ENCODE assay signal across 24 cellular contexts in the genomic region with DNA sequence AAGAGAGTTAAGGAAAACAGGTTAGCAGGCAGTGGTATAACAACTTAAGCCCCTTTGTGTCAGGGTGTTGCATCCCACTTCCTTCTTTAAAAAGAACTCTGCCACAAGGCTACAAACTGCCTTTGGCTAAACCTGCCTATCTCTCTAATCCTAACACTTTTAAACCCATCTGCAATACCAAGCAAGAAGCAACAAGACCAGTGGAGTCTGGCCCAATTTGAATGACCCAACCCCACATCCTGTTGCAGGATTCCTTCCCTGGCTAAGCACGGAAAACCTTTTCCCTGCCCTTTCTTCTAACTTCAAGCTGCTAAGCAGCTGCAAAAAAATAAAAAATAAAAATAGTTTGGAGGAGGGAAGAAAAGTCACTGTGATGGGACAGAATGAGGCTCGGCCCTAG. TPM values are rescaled to one million over a fixed set of nuclear protein-coding genes. Genes with fewer than 3 reads are reported as not detected.
DNase-seq lines count a peak whose midpoint lies in the region; ATAC-seq and TF ChIP-seq lines count a peak whose summit lies in the region.
"Had no signal": no experiment of that assay in that cellular context is flagged by ENCODE, and none has a peak within 500 bp of the region (broad histone marks: within the 10 kb centered on the region; RNA-seq: fewer than 3 reads in every experiment).

No MANE protein-coding gene starts in this region.

- H3K4me3 ChIP-seq in Jurkat, Clone E6-1 (ENCODE audit: low read length): no peak overlapping the region
- H3K4me3 ChIP-seq in neural progenitor cell (no peak overlapping the region), dorsolateral prefrontal cortex (no peak overlapping the region)
- H3K4me3 ChIP-seq: BLaER1, transverse colon had no signal

- ATAC-seq in WTC11 (peak; percentile 34; the same call in 1 of the 2 replicates), esophagus mucosa (peak; percentile 80)
- ATAC-seq: activated CD8-positive, alpha-beta memory T cell treated with anti-CD3 and anti-CD28 coated beads, Interleukin-2, amount 10 ng/mL, durations not matched to agents 7 days and 5 days; activated T-cell treated with anti-CD3 and anti-CD28 coated beads, Interleukin-2, amount 50 U/mL, for 72 hours; naive thymus-derived CD8-positive, alpha-beta T cell; Panc1; stimulated activated effector memory CD8-positive, alpha-beta T cell treated with anti-CD3 and anti-CD28 coated beads, Interleukin-12 subunit alpha, Interleukin-12 subunit beta, amount 100 ng/mL, for 72 hours had no signal

- H3F3A ChIP-seq in neural progenitor cell (ENCODE audit: low read depth): no peaks in the 10 kb centered on the region

- POLR2A ChIA-PET in WTC11 (lab: Charles Lee): no interaction called here

- H3K9ac ChIP-seq in neural progenitor cell: no peak overlapping the region
- H3K9ac ChIP-seq: BLaER1 had no signal

- H3K27ac Mint-ChIP-seq in WTC11 (no peak overlapping the region), neural progenitor cell (no peak overlapping the region)
- no peak overlapping the region for H3K27ac Mint-ChIP-seq in activated CD4-positive, alpha-beta T cell treated with anti-CD3 and anti-CD28 coated beads, Interleukin-2, amount 10 ng/mL, durations not matched to agents 24 days and 14 days
- H3K27ac Mint-ChIP-seq: activated CD8-positive, alpha-beta memory T cell treated with anti-CD3 and anti-CD28 coated beads, Interleukin-2, amount 10 ng/mL, durations not matched to agents 7 days and 5 days; activated T-cell treated with anti-CD3 and anti-CD28 coated beads, Interleukin-2, amount 50 U/mL, for 72 hours; stimulated activated effector memory CD8-positive, alpha-beta T cell treated with anti-CD3 and anti-CD28 coated beads, Interleukin-12 subunit alpha, Interleukin-12 subunit beta, amount 100 ng/mL, for 72 hours had no signal

- peaks cover 27% of the 10 kb centered on the region for H4K20me1 ChIP-seq in neural progenitor cell (ENCODE audit: low read depth)

- H3K9me3 Mint-ChIP-seq in WTC11 (no peaks in the 10 kb centered on the region), neural progenitor cell (no peaks in the 10 kb centered on the region)
- H3K9me3 Mint-ChIP-seq in activated CD4-positive, alpha-beta T cell treated with anti-CD3 and anti-CD28 coated beads, Interleukin-2, amount 10 ng/mL, durations not matched to agents 24 days and 14 days: no peaks in the 10 kb centered on the region
- H3K9me3 Mint-ChIP-seq: activated T-cell treated with anti-CD3 and anti-CD28 coated beads, Interleukin-2, amount 50 U/mL, for 72 hours; naive thymus-derived CD8-positive, alpha-beta T cell; stimulated activated effector memory CD8-positive, alpha-beta T cell treated with anti-CD3 and anti-CD28 coated beads, Interleukin-12 subunit alpha, Interleukin-12 subunit beta, amount 100 ng/mL, for 72 hours had no signal

- CTCF ChIA-PET in WTC11 (lab: Charles Lee): interaction anchor here (0.9 to 2.6 kb wide), 2 partner anchors 38 to 514 kb away, joined by 3 to 9 read pairs; no protein-coding TSS in a partner anchor

- H3K9me3 ChIP-seq in neural progenitor cell (ENCODE audit: low read depth): no peaks in the 10 kb centered on the region
- H3K9me3 ChIP-seq: BLaER1, transverse colon had no signal

- no peak for TF ChIP-seq CTCF in WTC11 (IDR thresholded peaks at IDR 0.05)
- no peak for TF ChIP-seq CTCF in neural progenitor cell (IDR thresholded peaks at IDR 0.05)
- TF ChIP-seq CTCF in dorsolateral prefrontal cortex (IDR thresholded peaks at IDR 0.05 in 54 of 56, conservative IDR thresholded peaks at IDR 0.05 in 2 of 56; ENCODE audit: low read depth in 1 of 56, partially characterized antibody in 56 of 56): no peak

- H3K4me2 ChIP-seq in neural progenitor cell: peak overlapping the region; percentile 15
- H3K4me2 ChIP-seq: BLaER1 had no signal

- H3K4me3 Mint-ChIP-seq in WTC11: no peak overlapping the region
- no peak overlapping the region for H3K4me3 Mint-ChIP-seq in neural progenitor cell
- H3K4me3 Mint-ChIP-seq in activated CD4-positive, alpha-beta T cell treated with anti-CD3 and anti-CD28 coated beads, Interleukin-2, amount 10 ng/mL, durations not matched to agents 24 days and 14 days: no peak overlapping the region
- H3K4me3 Mint-ChIP-seq: activated CD8-positive, alpha-beta memory T cell treated with anti-CD3 and anti-CD28 coated beads, Interleukin-2, amount 10 ng/mL, durations not matched to agents 7 days and 5 days; activated T-cell treated with anti-CD3 and anti-CD28 coated beads, Interleukin-2, amount 50 U/mL, for 72 hours; naive thymus-derived CD8-positive, alpha-beta T cell; stimulated activated effector memory CD8-positive, alpha-beta T cell treated with anti-CD3 and anti-CD28 coated beads, Interleukin-12 subunit alpha, Interleukin-12 subunit beta, amount 100 ng/mL, for 72 hours had no signal

- DNase-seq in Jurkat, Clone E6-1 (ENCODE audit: low read depth, low spot score): peak; percentile 7
- DNase-seq in WTC11 (ENCODE audit: low spot score) (no peak), neural progenitor cell (ENCODE audit: low spot score) (no peak), activated T-cell treated with anti-CD3 and anti-CD28 coated beads for 4 hours (no peak), dorsolateral prefrontal cortex (no peak)
- no peak for DNase-seq in activated CD4-positive, alpha-beta T cell treated with anti-CD3 and anti-CD28 coated beads, Interleukin-2, amount 10 ng/mL, durations not matched to agents 24 days and 14 days
- DNase-seq: activated CD8-positive, alpha-beta memory T cell treated with anti-CD3 and anti-CD28 coated beads, Interleukin-2, amount 10 ng/mL, durations not matched to agents 7 days and 5 days; activated T-cell treated with anti-CD3 and anti-CD28 coated beads, Interleukin-2, amount 50 U/mL, for 72 hours; H7; head of caudate nucleus; Karpas-422; kidney; midbrain; naive thymus-derived CD8-positive, alpha-beta T cell; NCI-H1417 treated with DMSO at 0.1 percent for 48 hours; NCI-H2029 treated with DMSO at 0.1 percent for 48 hours; NCI-H526; stimulated activated CD4-positive, alpha-beta T cell treated with anti-CD3 and anti-CD28 coated beads, Interleukin-15, amount 100 ng/mL, for 24 hours; transverse colon had no signal

- H2AFZ ChIP-seq in neural progenitor cell (replicated peaks): no peak overlapping the region

- no peaks in the 10 kb centered on the region for H3K36me3 ChIP-seq in neural progenitor cell

- peaks cover 37% of the 10 kb centered on the region for H3K4me1 ChIP-seq in neural progenitor cell

- intact Hi-C loops in dorsolateral prefrontal cortex (cut with DNase I): no loop called here
- intact Hi-C loops in activated CD4-positive, alpha-beta T cell treated with anti-CD3 and anti-CD28 coated beads, Interleukin-2, amount 10 ng/mL, durations not matched to agents 24 days and 14 days (cut with micrococcal nuclease): no loop called here

- H3K79me2 ChIP-seq in neural progenitor cell (ENCODE audit: low read depth): peaks cover 19% of the 10 kb centered on the region

- H3K4me1 Mint-ChIP-seq in WTC11: peaks cover 31% of the 10 kb centered on the region
- peaks cover 5% of the 10 kb centered on the region for H3K4me1 Mint-ChIP-seq in neural progenitor cell
- no peaks in the 10 kb centered on the region for H3K4me1 Mint-ChIP-seq in activated CD4-positive, alpha-beta T cell treated with anti-CD3 and anti-CD28 coated beads, Interleukin-2, amount 10 ng/mL, durations not matched to agents 24 days and 14 days
- H3K4me1 Mint-ChIP-seq: activated CD8-positive, alpha-beta memory T cell treated with anti-CD3 and anti-CD28 coated beads, Interleukin-2, amount 10 ng/mL, durations not matched to agents 7 days and 5 days had no signal

- H3K27me3 ChIP-seq in neural progenitor cell (no peaks in the 10 kb centered on the region), dorsolateral prefrontal cortex (no peaks in the 10 kb centered on the region)
- H3K27me3 ChIP-seq: BLaER1, transverse colon had no signal

- H3K36me3 Mint-ChIP-seq in WTC11 (no peaks in the 10 kb centered on the region), neural progenitor cell (peaks cover 2% of the 10 kb centered on the region)
- no peaks in the 10 kb centered on the region for H3K36me3 Mint-ChIP-seq in activated CD4-positive, alpha-beta T cell treated with anti-CD3 and anti-CD28 coated beads, Interleukin-2, amount 10 ng/mL, durations not matched to agents 24 days and 14 days (ENCODE audit: low read depth)
- H3K36me3 Mint-ChIP-seq: activated CD8-positive, alpha-beta memory T cell treated with anti-CD3 and anti-CD28 coated beads, Interleukin-2, amount 10 ng/mL, durations not matched to agents 7 days and 5 days; stimulated activated effector memory CD8-positive, alpha-beta T cell treated with anti-CD3 and anti-CD28 coated beads, Interleukin-12 subunit alpha, Interleukin-12 subunit beta, amount 100 ng/mL, for 72 hours had no signal

- H3K27me3 Mint-ChIP-seq in WTC11 (ENCODE audit: low read depth): no peaks in the 10 kb centered on the region
- H3K27me3 Mint-ChIP-seq in neural progenitor cell (ENCODE audit: insufficient read depth, low read depth): peaks cover 2% of the 10 kb centered on the region
- H3K27me3 Mint-ChIP-seq in activated CD4-positive, alpha-beta T cell treated with anti-CD3 and anti-CD28 coated beads, Interleukin-2, amount 10 ng/mL, durations not matched to agents 24 days and 14 days: no peaks in the 10 kb centered on the region
- H3K27me3 Mint-ChIP-seq: naive thymus-derived CD8-positive, alpha-beta T cell had no signal

- no peak overlapping the region for H3K27ac ChIP-seq in neural progenitor cell
- H3K27ac ChIP-seq in dorsolateral prefrontal cortex: no peak overlapping the region
- H3K27ac ChIP-seq: HL-60, transverse colon had no signal

TF ChIP-seq in WTC11, 78 proteins besides CTCF, POLR2A, EP300 and RAD21:
- TF ChIP-seq HMGA2 (CRISPR knock-in tag; IDR thresholded peaks at IDR 0.05) (no peak), NFYB (CRISPR knock-in tag; conservative IDR thresholded peaks at IDR 0.05; ENCODE audit: low read depth) (no peak)

RNA-seq across cellular contexts. Expression of a gene that starts 27.1 kb away (rescaled TPM):
- 0.42 TPM for polyA plus RNA-seq in Jurkat, Clone E6-1 (2012; ENCODE audit: insufficient read depth, insufficient read length)
- 4.6 to 7.8 TPM (median 5.8 TPM) in 3 replicates for total RNA-seq in WTC11 (2021)
- total RNA-seq in esophagus mucosa: 23.9 TPM
- total RNA-seq in neural progenitor cell (ENCODE audit: low replicate concordance): 28.2 and 32.4 TPM in 2 replicates
- total RNA-seq in dorsolateral prefrontal cortex: 10 to 100 TPM in 113 of 120 experiments, 1 to 10 TPM in 7; 7.9 to 53.6 (median 16.8) TPM
- 0.31 and 0.56 TPM in 2 replicates for total RNA-seq in activated CD4-positive, alpha-beta T cell treated with anti-CD3 and anti-CD28 coated beads, Interleukin-2, amount 10 ng/mL, durations not matched to agents 24 days and 14 days
